14 cellular contexts compared by ENCODE assay signal in the genomic region with DNA sequence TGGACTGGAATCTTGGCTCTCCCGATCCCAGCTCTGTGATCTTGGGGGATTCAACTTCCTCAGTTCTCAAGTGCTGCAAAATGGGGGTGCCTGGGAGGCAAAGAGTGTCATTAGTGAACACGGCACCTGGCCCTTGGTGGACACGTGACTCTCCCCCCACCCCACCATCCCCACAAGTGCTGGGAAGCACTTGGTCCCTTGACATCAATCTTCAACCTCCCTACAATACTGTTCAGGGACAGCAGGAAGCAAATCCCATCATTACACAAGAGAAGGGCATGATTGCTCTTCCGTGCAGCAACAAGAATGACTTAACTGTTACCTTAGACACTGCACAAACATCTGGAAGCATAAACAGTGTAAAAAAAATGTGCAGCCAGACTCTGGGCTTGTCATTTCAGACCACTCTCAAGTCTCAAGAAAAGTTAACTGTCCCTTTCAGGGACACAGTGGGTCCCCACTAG.
DNase-seq lines count a peak whose midpoint lies in the region; ATAC-seq and TF ChIP-seq lines count a peak whose summit lies in the region.
"Had no signal": no experiment of that assay in that cellular context is flagged by ENCODE, and none has a peak within 500 bp of the region (broad histone marks: within the 10 kb centered on the region; RNA-seq: fewer than 3 reads in every experiment).

No MANE protein-coding gene starts in this region.

- TF ChIP-seq POLR2A in spleen (IDR thresholded peaks at IDR 0.05), result no peak

- 75 to 77% methylated on average over 4 of the region's 4 CpGs for WGBS in GM23248 (ENCODE audit: low coverage in 1 of 2, low lambda C conversion rate in 2 of 2, missing lambda C conversion rate in 2 of 2), 2 experiments
- WGBS in spleen, 5 donors, result 58 to 72% (median 63%) methylated on average over 4 of the region's 4 CpGs

- intact Hi-C loops in spleen (cut with DNase I; ENCODE audit: low total_unique reads) (no loop called here), upper lobe of right lung (cut with DNase I) (no loop called here)

- H3K4me1 Mint-ChIP-seq in activated naive CD8-positive, alpha-beta T cell (ENCODE audit: low read depth), result peaks cover 19% of the 10 kb centered on the region

- TF ChIP-seq CTCF in foreskin fibroblast (IDR thresholded peaks at IDR 0.05; ENCODE audit: low read depth, low read length) (no peak), spleen (IDR thresholded peaks at IDR 0.05 in 8 of 11, conservative IDR thresholded peaks at IDR 0.05 in 3 of 11) (no peak), upper lobe of right lung (IDR thresholded peaks at IDR 0.05) (no peak)

- H3K27ac ChIP-seq in GM23248 (peak overlapping the region; percentile 83), spleen (peak overlapping the region in 5 of 8 donors; percentile 4 to 39 (median 25)), upper lobe of right lung (no peak overlapping the region)
- H3K27ac ChIP-seq: cardiac muscle cell had no signal

- DNase-seq in GM23248 (peak; percentile 76), foreskin fibroblast (peak; percentile 42 to 71), spleen (peak; percentile 29), NCI-H1417 treated with DMSO at 0.1 percent for 48 hours (lab: John Stamatoyannopoulos, UW) (no peak), Kasumi-1 (lab: John Stamatoyannopoulos, UW) (no peak), upper lobe of right lung (no peak)
- DNase-seq: activated T-cell treated with anti-CD3 and anti-CD28 coated beads for 4 hours; foreskin melanocyte; left ventricle myocardium superior; NCI-H1092; SIG-M5; stimulated activated CD4-positive, alpha-beta T cell treated with anti-CD3 and anti-CD28 coated beads, Interleukin-4, amount 100 ng/mL, for 24 hours had no signal

- peak overlapping the region; percentile 8 for H3K27ac Mint-ChIP-seq in activated naive CD8-positive, alpha-beta T cell

- H3F3A ChIP-seq in GM23248 (ENCODE audit: insufficient read depth), result peaks cover 58% of the 10 kb centered on the region

- H3K36me3 ChIP-seq in GM23248 (ENCODE audit: low read depth), result peaks cover 40% of the 10 kb centered on the region
- peaks cover 2 to 100% (median 78%) of the 10 kb centered on the region in 6 donors for H3K36me3 ChIP-seq in spleen
- H3K36me3 ChIP-seq in upper lobe of right lung, result peaks cover 79% of the 10 kb centered on the region

- no peaks in the 10 kb centered on the region for H3K9me2 ChIP-seq in GM23248 (ENCODE audit: insufficient read depth)

- H3K4me1 ChIP-seq in GM23248 (ENCODE audit: insufficient read depth) (no peaks in the 10 kb centered on the region), spleen (peaks cover 0 to 52% (median 17%) of the 10 kb centered on the region in 6 donors), upper lobe of right lung (no peaks in the 10 kb centered on the region)

- peak overlapping the region; percentile 67 for H3K9ac ChIP-seq in GM23248

- H3K27me3 ChIP-seq in GM23248 (replicated peaks; ENCODE audit: insufficient read depth) (no peaks in the 10 kb centered on the region), spleen (replicated peaks in 1 of 7) (no peaks in the 10 kb centered on the region), upper lobe of right lung (no peaks in the 10 kb centered on the region)
- H3K27me3 ChIP-seq: cardiac muscle cell had no signal

- H3K9me3 Mint-ChIP-seq in activated naive CD8-positive, alpha-beta T cell (ENCODE audit: low read depth), result no peaks in the 10 kb centered on the region

- H3K36me3 Mint-ChIP-seq in activated naive CD8-positive, alpha-beta T cell, result peaks cover 5% of the 10 kb centered on the region

- peaks cover 48% of the 10 kb centered on the region for H3K79me2 ChIP-seq in GM23248 (ENCODE audit: insufficient read depth)

- H3K27me3 Mint-ChIP-seq in activated naive CD8-positive, alpha-beta T cell, result no peaks in the 10 kb centered on the region

- no peak for ATAC-seq in upper lobe of right lung
- ATAC-seq: left ventricle myocardium superior had no signal

- H3K4me2 ChIP-seq in GM23248 (ENCODE audit: unreplicated experiment), result no peak overlapping the region

- H3K9me3 ChIP-seq in GM23248 (ENCODE audit: low read depth) (no peaks in the 10 kb centered on the region), spleen (no peaks in the 10 kb centered on the region), upper lobe of right lung (no peaks in the 10 kb centered on the region)

- in situ Hi-C loops in GM23248 (cut with MboI), result no loop called here

- H2AFZ ChIP-seq in GM23248, result no peak overlapping the region

- no peak overlapping the region for H3K4me3 ChIP-seq in GM23248
- no peak overlapping the region for H3K4me3 ChIP-seq in foreskin fibroblast (ENCODE audit: low read depth in 1 of 2, low read length in 2 of 2)
- H3K4me3 ChIP-seq in spleen, result no peak overlapping the region
- H3K4me3 ChIP-seq in upper lobe of right lung, result no peak overlapping the region
- H3K4me3 ChIP-seq: cardiac muscle cell had no signal

- no peak overlapping the region for H3K4me3 Mint-ChIP-seq in activated naive CD8-positive, alpha-beta T cell

- no peaks in the 10 kb centered on the region for H4K20me1 ChIP-seq in GM23248 (ENCODE audit: insufficient read depth)

Comparison
In these comparisons a context has a peak if more than half of its experiments do, and no peak if none do; other contexts are left out.
1. DNase-seq: peak in GM23248 (single experiment), foreskin fibroblast (2 of 2) and spleen (single experiment); none in NCI-H1417 treated with DMSO at 0.1 percent for 48 hours (single experiment), Kasumi-1 (0 of 2) and upper lobe of right lung (single experiment).